ENCODE assay signal across 18 cellular contexts in the genomic region with DNA sequence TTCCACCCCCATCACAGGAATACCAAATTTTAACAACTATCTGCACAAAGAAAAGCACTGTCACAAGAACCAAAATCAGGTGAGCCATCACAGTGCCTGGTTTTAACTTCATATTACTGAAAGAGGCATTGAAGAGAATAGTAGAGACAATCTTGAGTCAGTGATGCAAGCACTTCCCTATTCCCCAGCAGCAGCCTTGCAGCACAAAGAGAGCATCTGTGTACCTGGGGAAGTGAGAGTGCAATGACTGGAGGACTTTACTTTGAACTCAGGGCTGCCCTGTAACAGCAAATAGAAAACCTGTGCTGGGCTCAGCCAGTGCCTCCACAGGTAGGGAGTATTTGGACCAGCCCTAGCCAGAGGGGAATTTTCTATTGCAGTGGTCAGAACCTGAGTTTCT.
DNase-seq lines count a peak whose midpoint lies in the region; ATAC-seq and TF ChIP-seq lines count a peak whose summit lies in the region.
"Had no signal": no experiment of that assay in that cellular context is flagged by ENCODE, and none has a peak within 500 bp of the region (broad histone marks: within the 10 kb centered on the region; RNA-seq: fewer than 3 reads in every experiment).

No MANE protein-coding gene starts in this region.

- POLR2A ChIA-PET in Caco-2 (lab: Charles Lee): no interaction called here

- no peaks in the 10 kb centered on the region for H3K4me1 ChIP-seq in Caco-2
- no peaks in the 10 kb centered on the region for H3K4me1 ChIP-seq in BE2C
- H3K4me1 ChIP-seq: body of pancreas, psoas muscle had no signal

- no peak overlapping the region for H3K4me3 Mint-ChIP-seq in Caco-2 (ENCODE audit: unreplicated experiment)
- H3K4me3 Mint-ChIP-seq: activated naive CD4-positive, alpha-beta T cell treated with anti-CD3 and anti-CD28 coated beads, Interleukin-2, amount 10 ng/mL, durations not matched to agents 7 days and 5 days; natural killer cell treated with Interleukin-12 subunit alpha and Interleukin-12 subunit beta and Interleukin-15 and Interleukin-18, amount 100 ng/mL, for 72 hours had no signal

- no TSS peak for BruUV-seq in Caco-2 (replicated peaks; lab: Mats Ljungman, UMichigan)

- H3K36me3 Mint-ChIP-seq in Caco-2 (ENCODE audit: insufficient read depth, unreplicated experiment): no peaks in the 10 kb centered on the region
- H3K36me3 Mint-ChIP-seq: activated naive CD4-positive, alpha-beta T cell treated with anti-CD3 and anti-CD28 coated beads, Interleukin-2, amount 10 ng/mL, durations not matched to agents 7 days and 5 days; natural killer cell treated with Interleukin-12 subunit alpha and Interleukin-12 subunit beta and Interleukin-15 and Interleukin-18, amount 100 ng/mL, for 72 hours had no signal

- CTCF ChIA-PET in Caco-2 (lab: Charles Lee): no interaction called here

- intact Hi-C loops in Caco-2 (cut with micrococcal nuclease; ENCODE audit: unreplicated experiment): no loop called here

- no peaks in the 10 kb centered on the region for H3K36me3 ChIP-seq in Caco-2 (ENCODE audit: control insufficient read depth, insufficient read depth, low read length)
- H3K36me3 ChIP-seq in BE2C: no peaks in the 10 kb centered on the region
- H3K36me3 ChIP-seq in MG63: no peaks in the 10 kb centered on the region

- H3K9me3 ChIP-seq in Caco-2 (no peaks in the 10 kb centered on the region), BE2C (no peaks in the 10 kb centered on the region), MG63 (no peaks in the 10 kb centered on the region)
- H3K9me3 ChIP-seq: body of pancreas, psoas muscle had no signal

- H3K27me3 ChIP-seq in Caco-2 (replicated peaks; ENCODE audit: control insufficient read depth, insufficient read depth, low read length) (no peaks in the 10 kb centered on the region), BE2C (no peaks in the 10 kb centered on the region), MG63 (no peaks in the 10 kb centered on the region)
- H3K27me3 ChIP-seq: body of pancreas had no signal

- no peaks in the 10 kb centered on the region for H3K27me3 Mint-ChIP-seq in Caco-2 (ENCODE audit: insufficient read depth, unreplicated experiment)
- H3K27me3 Mint-ChIP-seq: activated naive CD4-positive, alpha-beta T cell treated with anti-CD3 and anti-CD28 coated beads, Interleukin-2, amount 10 ng/mL, durations not matched to agents 7 days and 5 days; natural killer cell treated with Interleukin-12 subunit alpha and Interleukin-12 subunit beta and Interleukin-15 and Interleukin-18, amount 100 ng/mL, for 72 hours had no signal

- H3K9me3 Mint-ChIP-seq in Caco-2 (ENCODE audit: unreplicated experiment): no peaks in the 10 kb centered on the region
- H3K9me3 Mint-ChIP-seq: activated naive CD4-positive, alpha-beta T cell treated with anti-CD3 and anti-CD28 coated beads, Interleukin-2, amount 10 ng/mL, durations not matched to agents 7 days and 5 days had no signal

- no peak overlapping the region for H3K4me3 ChIP-seq in Caco-2 (ENCODE audit: low read depth, low read length)
- no peak overlapping the region for H3K4me3 ChIP-seq in BE2C (ENCODE audit: low read depth, low read length)
- no peak overlapping the region for H3K4me3 ChIP-seq in MG63
- H3K4me3 ChIP-seq: body of pancreas, psoas muscle had no signal

- peak; percentile 1 for DNase-seq in OCI-M1 (lab: John Stamatoyannopoulos, UW)
- DNase-seq in hypothalamus (lab: John Stamatoyannopoulos, UW): no peak
- DNase-seq in Caco-2: no peak
- no peak for DNase-seq in BE2C
- no peak for DNase-seq in MG63
- DNase-seq: activated CD4-positive, alpha-beta T cell treated with anti-CD3 and anti-CD28 coated beads for 4 hours; activated CD8-positive, alpha-beta memory T cell treated with anti-CD3 and anti-CD28 coated beads, Interleukin-2, amount 50 U/mL, for 48 hours; activated naive CD4-positive, alpha-beta T cell treated with anti-CD3 and anti-CD28 coated beads, Interleukin-2, amount 10 ng/mL, durations not matched to agents 7 days and 5 days; body of pancreas; dermis blood vessel endothelial cell; NCI-H1048; NCI-H2171; NCI-H774; psoas muscle had no signal

- H3K27ac Mint-ChIP-seq in Caco-2 (ENCODE audit: unreplicated experiment): no peak overlapping the region
- H3K27ac Mint-ChIP-seq: activated naive CD4-positive, alpha-beta T cell treated with anti-CD3 and anti-CD28 coated beads, Interleukin-2, amount 10 ng/mL, durations not matched to agents 7 days and 5 days; natural killer cell treated with Interleukin-12 subunit alpha and Interleukin-12 subunit beta and Interleukin-15 and Interleukin-18, amount 100 ng/mL, for 72 hours had no signal

- H3K4me1 Mint-ChIP-seq in Caco-2 (ENCODE audit: low read depth, unreplicated experiment): no peaks in the 10 kb centered on the region
- H3K4me1 Mint-ChIP-seq: activated naive CD4-positive, alpha-beta T cell treated with anti-CD3 and anti-CD28 coated beads, Interleukin-2, amount 10 ng/mL, durations not matched to agents 7 days and 5 days had no signal

- no peak for TF ChIP-seq CTCF in Caco-2 (IDR thresholded peaks at IDR 0.05; ENCODE audit: insufficient read depth in 1 of 2, low read depth in 1 of 2, low read length in 1 of 2, severe bottlenecking in 1 of 2, unreplicated experiment in 1 of 2)
- no peak for TF ChIP-seq CTCF in BE2C (IDR thresholded peaks at IDR 0.05; ENCODE audit: low read depth, low read length)

- ATAC-seq in GM18511 (IDR thresholded peaks at IDR 0.05; ENCODE audit: unreplicated experiment) (peak; percentile 74), GM21717 (IDR thresholded peaks at IDR 0.05; ENCODE audit: unreplicated experiment) (peak; percentile 95), HG03175 (IDR thresholded peaks at IDR 0.05; ENCODE audit: unreplicated experiment) (peak; percentile 70)
- ATAC-seq: body of pancreas; natural killer cell treated with Interleukin-12 subunit alpha and Interleukin-12 subunit beta and Interleukin-15 and Interleukin-18, amount 100 ng/mL, for 72 hours; psoas muscle had no signal
